In genomic region chr15:25410649-25411048, GRCh38 we compare ENCODE assay signal across 16 cellular contexts. TPM values are rescaled to one million over a fixed set of nuclear protein-coding genes. Genes with fewer than 3 reads are reported as not detected.
DNase-seq lines count a peak whose midpoint lies in the region; ATAC-seq and TF ChIP-seq lines count a peak whose summit lies in the region.
"Had no signal": no experiment of that assay in that cellular context is flagged by ENCODE, and none has a peak within 500 bp of the region (broad histone marks: within the 10 kb centered on the region; RNA-seq: fewer than 3 reads in every experiment).

No MANE protein-coding gene starts in this region.

- no peaks in the 10 kb centered on the region for H3K27me3 Mint-ChIP-seq in endodermal cell (ENCODE audit: insufficient read depth)
- H3K27me3 Mint-ChIP-seq: dendritic cell treated with granulocyte-macrophage colony-stimulating factor and Interleukin-4, amounts not matched to agents 40 ng/mL and 50 ng/mL, for 4 days had no signal

- no peaks in the 10 kb centered on the region for H3K9me3 Mint-ChIP-seq in endodermal cell
- H3K9me3 Mint-ChIP-seq: dendritic cell treated with granulocyte-macrophage colony-stimulating factor and Interleukin-4, amounts not matched to agents 40 ng/mL and 50 ng/mL, for 4 days had no signal

- no peaks in the 10 kb centered on the region for H3K36me3 Mint-ChIP-seq in endodermal cell (ENCODE audit: low read depth)

- ATAC-seq in left lung (peak; percentile 53), GM21515 (IDR thresholded peaks at IDR 0.05; ENCODE audit: unreplicated experiment) (no peak)

- peaks cover 16% of the 10 kb centered on the region for H3K4me1 Mint-ChIP-seq in endodermal cell

- DNase-seq in AML-193 (lab: John Stamatoyannopoulos, UW) (peak; percentile 48 to 57), H4 (ENCODE audit: low spot score) (peak; percentile 16), SKM-1 (lab: John Stamatoyannopoulos, UW; ENCODE audit: unreplicated experiment) (peak; percentile 23), left lung (no peak), endodermal cell (no peak), thyroid gland (no peak), substantia nigra (lab: John Stamatoyannopoulos, UW) (no peak)
- DNase-seq: brain microvascular endothelial cell, GOT3, NCI-H146, NCI-H69, occipital lobe, PC-9, T1000 had no signal

- H3K27ac ChIP-seq in left lung (no peak overlapping the region), endodermal cell (ENCODE audit: low read depth, low read length) (no peak overlapping the region), thyroid gland (no peak overlapping the region), substantia nigra (ENCODE audit: low read depth, low read length, poor library complexity, severe bottlenecking) (no peak overlapping the region)
- H3K27ac ChIP-seq: brain microvascular endothelial cell, PC-9 had no signal

- no peak for TF ChIP-seq POLR2A in thyroid gland (IDR thresholded peaks at IDR 0.05)

- TF ChIP-seq CTCF in left lung (IDR thresholded peaks at IDR 0.05) (no peak), endodermal cell (conservative IDR thresholded peaks at IDR 0.05) (no peak), thyroid gland (IDR thresholded peaks at IDR 0.05) (no peak)

- 86 to 100% methylated on average over 1 of the region's 2 CpGs for WGBS in endodermal cell (ENCODE audit: insufficient coverage in 1 of 2, insufficient read length in 1 of 2), 2 experiments
- WGBS in thyroid gland, 2 donors: 94 to 95% methylated on average over 2 of the region's 2 CpGs

- no peak overlapping the region for H3K4me3 Mint-ChIP-seq in endodermal cell
- H3K4me3 Mint-ChIP-seq: dendritic cell treated with granulocyte-macrophage colony-stimulating factor and Interleukin-4, amounts not matched to agents 40 ng/mL and 50 ng/mL, for 4 days had no signal

- H3K27me3 ChIP-seq in left lung (no peaks in the 10 kb centered on the region), endodermal cell (ENCODE audit: control insufficient read depth, insufficient read depth, low read length, poor library complexity, severe bottlenecking) (no peaks in the 10 kb centered on the region), thyroid gland (no peaks in the 10 kb centered on the region)
- H3K27me3 ChIP-seq: brain microvascular endothelial cell had no signal

- intact Hi-C loops in left lung (cut with DNase I) (no loop called here), thyroid gland (cut with DNase I) (no loop called here)

- H3K4me1 ChIP-seq in left lung (peaks cover 0 to 54% of the 10 kb centered on the region in 2 donors), endodermal cell (ENCODE audit: control insufficient read depth, insufficient read depth, low read length) (no peaks in the 10 kb centered on the region), thyroid gland (peaks cover 16 to 26% of the 10 kb centered on the region in 2 donors)

- H3K4me3 ChIP-seq in left lung (no peak overlapping the region), endodermal cell (ENCODE audit: low read length) (no peak overlapping the region), thyroid gland (replicated peaks in 1 of 3) (no peak overlapping the region)
- H3K4me3 ChIP-seq: PC-9 had no signal

- H3K9me3 ChIP-seq in left lung (no peaks in the 10 kb centered on the region), endodermal cell (ENCODE audit: control insufficient read depth, low read length) (no peaks in the 10 kb centered on the region), thyroid gland (no peaks in the 10 kb centered on the region)

- no peaks in the 10 kb centered on the region for H3K36me3 ChIP-seq in left lung
- peaks cover 17% of the 10 kb centered on the region for H3K36me3 ChIP-seq in endodermal cell (ENCODE audit: control insufficient read depth, insufficient read depth, low read length)
- no peaks in the 10 kb centered on the region for H3K36me3 ChIP-seq in thyroid gland
- H3K36me3 ChIP-seq: brain microvascular endothelial cell had no signal

- H3K9ac ChIP-seq in endodermal cell (ENCODE audit: extremely low read depth, low read length, poor library complexity, severe bottlenecking): no peak overlapping the region

- no peak overlapping the region for H3K27ac Mint-ChIP-seq in endodermal cell

RNA-seq across cellular contexts. Expression of gene UBE3A, which starts 28.2 kb away (rescaled TPM):
- total RNA-seq in H4 (2014; rRNA removed; shearing (Covaris generic)): 29.4 and 39.8 TPM in 2 replicates
- total RNA-seq in left lung (10 to 100 TPM; 88.0 to 88.5 TPM), endodermal cell (100 to 1,000 TPM in 1 of 2 donors, 10 to 100 TPM in 1; 92.2 to 101 TPM), thyroid gland (100 to 1,000 TPM in 3 of 4 donors, 10 to 100 TPM in 1; 88.6 to 140 (median 106) TPM)
- polyA plus RNA-seq in endodermal cell (2013, experiment 1 of 2): 74.1 TPM
- polyA plus RNA-seq in endodermal cell (2013, experiment 2 of 2): 63.8 TPM

Comparison
In these comparisons a context has a peak if more than half of its experiments do, and no peak if none do; other contexts are left out.
1. DNase-seq: peak in AML-193 (2 of 2), H4 (single experiment) and SKM-1 (single experiment); none in left lung (0 of 2), endodermal cell (single experiment), thyroid gland (0 of 2) and substantia nigra (0 of 49).